8 cellular contexts compared by ENCODE assay signal in genomic region chr1:228212966-228213844, GRCh38. TPM values are rescaled to one million over a fixed set of nuclear protein-coding genes. Genes with fewer than 3 reads are reported as not detected.
DNase-seq lines count a peak whose midpoint lies in the region; ATAC-seq and TF ChIP-seq lines count a peak whose summit lies in the region.

No MANE protein-coding gene starts in this region.

- POLR2A ChIA-PET in PC-3 (lab: Charles Lee; ENCODE audit: unreplicated experiment): interaction anchor here (0.6 kb wide), 1 partner anchor 128 kb away, joined by 8 read pairs; no protein-coding TSS in a partner anchor
- POLR2A ChIA-PET in naive thymus-derived CD8-positive, alpha-beta T cell (lab: Charles Lee): interaction anchor here (0.8 to 2.2 kb wide), 8 partner anchors 7 to 302 kb away, joined by 3 to 13 read pairs (median 5); partner anchors contain the start of genes GUK1 and IBA57

- peak; percentile 64 for TF ChIP-seq CTCF in PC-3 (conservative IDR thresholded peaks at IDR 0.05; ENCODE audit: low read depth, low read length)

- BruUV-seq in PC-3 (replicated peaks; lab: Mats Ljungman, UMichigan): TSS peak; percentile 38

- H3K27me3 ChIP-seq in HUES64 (ENCODE audit: insufficient read depth, low read length) (no peaks in the 10 kb centered on the region; the same call in 1 of the 2 replicates), PC-3 (ENCODE audit: low read length) (no peaks in the 10 kb centered on the region)

- H3K9me3 ChIP-seq in HUES64 (ENCODE audit: insufficient read depth, low read depth, low read length): no peaks in the 10 kb centered on the region
- no peaks in the 10 kb centered on the region for H3K9me3 ChIP-seq in PC-3 (ENCODE audit: low read length)

- ATAC-seq in GM21515 (IDR thresholded peaks at IDR 0.05; ENCODE audit: unreplicated experiment): peak; percentile 95
- peak; percentile 91 for ATAC-seq in PC-3
- ATAC-seq in naive thymus-derived CD8-positive, alpha-beta T cell: peak; percentile 90 to 95
- ATAC-seq in stimulated activated memory B cell treated with anti-CD40 and anti-IgM and Interleukin-4, amounts not matched to agents 10 μg/mL and 1 μg/mL and 100 μg/mL, for 72 hours: peak; percentile 92

- H3K4me3 Mint-ChIP-seq in activated T-cell treated with anti-CD3 and anti-CD28 coated beads, Interleukin-2, amount 50 U/mL, for 24 hours: peak overlapping the region; percentile 82
- H3K4me3 Mint-ChIP-seq in naive thymus-derived CD8-positive, alpha-beta T cell: peak overlapping the region; percentile 86 to 94 (median 92)
- peak overlapping the region; percentile 90 for H3K4me3 Mint-ChIP-seq in stimulated activated memory B cell treated with anti-CD40 and anti-IgM and Interleukin-4, amounts not matched to agents 10 μg/mL and 1 μg/mL and 100 μg/mL, for 72 hours

- H3K4me1 Mint-ChIP-seq in activated T-cell treated with anti-CD3 and anti-CD28 coated beads, Interleukin-2, amount 50 U/mL, for 24 hours (ENCODE audit: low read depth): peaks cover 2% of the 10 kb centered on the region
- H3K4me1 Mint-ChIP-seq in naive thymus-derived CD8-positive, alpha-beta T cell: peaks cover 3 to 18% (median 9%) of the 10 kb centered on the region in 4 donors
- peaks cover 12% of the 10 kb centered on the region for H3K4me1 Mint-ChIP-seq in stimulated activated memory B cell treated with anti-CD40 and anti-IgM and Interleukin-4, amounts not matched to agents 10 μg/mL and 1 μg/mL and 100 μg/mL, for 72 hours

- peak overlapping the region; percentile 98 for H3K4me2 ChIP-seq in PC-3 (ENCODE audit: low read length)

- peak; percentile 86 for DNase-seq in Caki2 (ENCODE audit: low read depth)
- peak; percentile 89 for DNase-seq in PC-3
- peak; percentile 92 for DNase-seq in activated T-cell treated with anti-CD3 and anti-CD28 coated beads, Interleukin-2, amount 50 U/mL, for 24 hours
- peak; percentile 70 for DNase-seq in fibroblast of gingiva (ENCODE audit: low read depth)
- DNase-seq in naive thymus-derived CD8-positive, alpha-beta T cell: peak; percentile 78 to 95 (median 86)

- intact Hi-C loops in PC-3 (cut with micrococcal nuclease): loop anchor here (2.0 kb wide), 2 partner anchors 52 to 244 kb away; a partner anchor contains a TSS

- in situ Hi-C loops in Caki2 (cut with HindIII; ENCODE audit: low pct_unique_long_range_greater_than_20kb, low sequenced_read_pairs): no loop called here

- H3K9ac ChIP-seq in HUES64 (ENCODE audit: low read depth, low read length) (peak overlapping the region; percentile 85), PC-3 (ENCODE audit: low read length) (peak overlapping the region; percentile 50; the same call in 1 of the 2 replicates)

- peaks cover 14% of the 10 kb centered on the region for H3K36me3 Mint-ChIP-seq in activated T-cell treated with anti-CD3 and anti-CD28 coated beads, Interleukin-2, amount 50 U/mL, for 24 hours (ENCODE audit: low read depth)
- H3K36me3 Mint-ChIP-seq in naive thymus-derived CD8-positive, alpha-beta T cell: peaks cover 0 to 15% (median 1%) of the 10 kb centered on the region in 3 donors
- H3K36me3 Mint-ChIP-seq in stimulated activated memory B cell treated with anti-CD40 and anti-IgM and Interleukin-4, amounts not matched to agents 10 μg/mL and 1 μg/mL and 100 μg/mL, for 72 hours: no peaks in the 10 kb centered on the region

- H3K27ac Mint-ChIP-seq in activated T-cell treated with anti-CD3 and anti-CD28 coated beads, Interleukin-2, amount 50 U/mL, for 24 hours: peak overlapping the region; percentile 87
- H3K27ac Mint-ChIP-seq in naive thymus-derived CD8-positive, alpha-beta T cell: peak overlapping the region; percentile 44 to 97 (median 92)
- peak overlapping the region; percentile 68 for H3K27ac Mint-ChIP-seq in stimulated activated memory B cell treated with anti-CD40 and anti-IgM and Interleukin-4, amounts not matched to agents 10 μg/mL and 1 μg/mL and 100 μg/mL, for 72 hours

- no peaks in the 10 kb centered on the region for H3K79me2 ChIP-seq in PC-3 (ENCODE audit: low read length)

- no peaks in the 10 kb centered on the region for H3K4me1 ChIP-seq in HUES64 (ENCODE audit: insufficient read depth, low read length)
- H3K4me1 ChIP-seq in PC-3 (ENCODE audit: insufficient read depth, low read length): no peaks in the 10 kb centered on the region

- no peaks in the 10 kb centered on the region for H4K20me1 ChIP-seq in PC-3 (ENCODE audit: low read length)

- under 1% methylated on average over 59 of the region's 67 CpGs for WGBS in HUES64

- H3K4me3 ChIP-seq in HUES64 (ENCODE audit: low read length): peak overlapping the region; percentile 94
- peak overlapping the region; percentile 78 for H3K4me3 ChIP-seq in PC-3 (ENCODE audit: low read length)

- H3K27ac ChIP-seq in HUES64 (ENCODE audit: low read depth, low read length) (peak overlapping the region; percentile 82; the same call in 1 of the 2 replicates), PC-3 (ENCODE audit: low read length) (peak overlapping the region; percentile 31; the same call in 1 of the 2 replicates)

- CTCF ChIA-PET in PC-3 (lab: Charles Lee): interaction anchor here (0.5 to 0.8 kb wide), 4 partner anchors 24 to 219 kb away, joined by 3 to 5 read pairs (median 4); no protein-coding TSS in a partner anchor

- peaks cover 34% of the 10 kb centered on the region for H3K36me3 ChIP-seq in HUES64 (ENCODE audit: insufficient read depth, low read length)
- H3K36me3 ChIP-seq in PC-3 (ENCODE audit: low read depth, low read length): no peaks in the 10 kb centered on the region

- no peaks in the 10 kb centered on the region for H3K9me2 ChIP-seq in PC-3 (replicated peaks; ENCODE audit: low read length)

- no peaks in the 10 kb centered on the region for H3F3A ChIP-seq in PC-3 (ENCODE audit: low read length, unreplicated experiment)

- no peaks in the 10 kb centered on the region for H3K27me3 Mint-ChIP-seq in activated T-cell treated with anti-CD3 and anti-CD28 coated beads, Interleukin-2, amount 50 U/mL, for 24 hours
- no peaks in the 10 kb centered on the region for H3K27me3 Mint-ChIP-seq in naive thymus-derived CD8-positive, alpha-beta T cell
- H3K27me3 Mint-ChIP-seq in stimulated activated memory B cell treated with anti-CD40 and anti-IgM and Interleukin-4, amounts not matched to agents 10 μg/mL and 1 μg/mL and 100 μg/mL, for 72 hours: peaks cover 16% of the 10 kb centered on the region

- no peaks in the 10 kb centered on the region for H3K9me3 Mint-ChIP-seq in activated T-cell treated with anti-CD3 and anti-CD28 coated beads, Interleukin-2, amount 50 U/mL, for 24 hours
- H3K9me3 Mint-ChIP-seq in naive thymus-derived CD8-positive, alpha-beta T cell: no peaks in the 10 kb centered on the region
- H3K9me3 Mint-ChIP-seq in stimulated activated memory B cell treated with anti-CD40 and anti-IgM and Interleukin-4, amounts not matched to agents 10 μg/mL and 1 μg/mL and 100 μg/mL, for 72 hours: no peaks in the 10 kb centered on the region

- peak overlapping the region; percentile 98 for H2AFZ ChIP-seq in PC-3 (ENCODE audit: low read length)

RNA-seq across cellular contexts. Expression of gene OBSCN, which starts 5.4 kb away (rescaled TPM):
- 16.7 and 31.5 TPM in 2 replicates for total RNA-seq in Caki2 (2014; rRNA removed; shearing (Covaris generic); ENCODE audit: low replicate concordance)
- 11.7 TPM for polyA plus RNA-seq in HUES64 (2013, experiment 1 of 2)
- 11.5 TPM for polyA plus RNA-seq in HUES64 (2013, experiment 2 of 2)
- total RNA-seq in PC-3 (2014; rRNA removed): 29.1 and 42.7 TPM in 2 replicates
- total RNA-seq in naive thymus-derived CD8-positive, alpha-beta T cell: 100 to 1,000 TPM in 1 of 2 experiments, 10 to 100 TPM in 1; 99.3 to 102 TPM
- 1 to 10 TPM in 2 of 3 donors, under 1 TPM in 1; 0.56 to 4.9 (median 2.4) TPM for polyA plus RNA-seq in naive thymus-derived CD8-positive, alpha-beta T cell

RNA-seq across cellular contexts. Expression of gene IBA57, which starts 47.6 kb away (rescaled TPM):
- total RNA-seq in Caki2 (2014; rRNA removed; shearing (Covaris generic); ENCODE audit: low replicate concordance): 1.6 and 11.9 TPM in 2 replicates
- 3.6 TPM for polyA plus RNA-seq in HUES64 (2013, experiment 1 of 2)
- 2.9 TPM for polyA plus RNA-seq in HUES64 (2013, experiment 2 of 2)
- 13.3 and 18.3 TPM in 2 replicates for total RNA-seq in PC-3 (2014; rRNA removed)
- total RNA-seq in naive thymus-derived CD8-positive, alpha-beta T cell: 10 to 100 TPM; 11.0 to 12.3 TPM
- 1 to 10 TPM; 3.3 to 4.2 (median 3.4) TPM for polyA plus RNA-seq in naive thymus-derived CD8-positive, alpha-beta T cell

Comparison
In these comparisons a context has a peak if more than half of its experiments do, and no peak if none do; other contexts are left out.
1. Peak in every context shown above with its lines: DNase-seq, ATAC-seq, H3K4me3 ChIP-seq and H3K27ac ChIP-seq.